1 cellular context compared by ENCODE assay signal in genomic region chr2:201275991-201276390, GRCh38.
TF ChIP-seq lines count a peak whose summit lies in the region.

No MANE protein-coding gene starts in this region.

TF ChIP-seq in H1, 55 proteins besides CTCF, POLR2A, EP300 and RAD21:
- TF ChIP-seq BRCA1 (IDR thresholded peaks at IDR 0.05; ENCODE audit: low read depth, low read length): no peak
- TF ChIP-seq HDAC6 (IDR thresholded peaks at IDR 0.05; ENCODE audit: low read depth, low read length): no peak
- TF ChIP-seq KDM1A (IDR thresholded peaks at IDR 0.05; ENCODE audit: borderline replicate concordance, low read length): no peak
- no peak for TF ChIP-seq SRF (IDR thresholded peaks at IDR 0.05; ENCODE audit: low read depth, low read length)
- no peak for TF ChIP-seq JUND (IDR thresholded peaks at IDR 0.05; ENCODE audit: low read length)
- no peak for TF ChIP-seq ASH2L (IDR thresholded peaks at IDR 0.05; ENCODE audit: low read length)
- no peak for TF ChIP-seq KDM4A (IDR thresholded peaks at IDR 0.05; ENCODE audit: low read depth, low read length, severe bottlenecking)
- no peak for TF ChIP-seq EGR1 (IDR thresholded peaks at IDR 0.05; ENCODE audit: borderline replicate concordance, low read depth, low read length)
- TF ChIP-seq RFX5 (IDR thresholded peaks at IDR 0.05; ENCODE audit: borderline replicate concordance, low read depth, low read length): no peak
- TF ChIP-seq SUZ12 (IDR thresholded peaks at IDR 0.05; ENCODE audit: low read length): no peak
- no peak for TF ChIP-seq SP4 (IDR thresholded peaks at IDR 0.05; ENCODE audit: low read length)
- TF ChIP-seq, protein P1, sequence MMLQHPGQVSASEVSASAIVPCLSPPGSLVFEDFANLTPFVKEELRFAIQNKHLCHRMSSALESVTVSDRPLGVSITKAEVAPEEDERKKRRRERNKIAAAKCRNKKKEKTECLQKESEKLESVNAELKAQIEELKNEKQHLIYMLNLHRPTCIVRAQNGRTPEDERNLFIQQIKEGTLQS (IDR thresholded peaks at IDR 0.05; ENCODE audit: insufficient read depth, low read depth, low read length): no peak
- no peak for TF ChIP-seq SIRT6 (IDR thresholded peaks at IDR 0.05; ENCODE audit: low read length)
- no peak for TF ChIP-seq BCL11A (IDR thresholded peaks at IDR 0.05; ENCODE audit: low read depth in 2 of 2, low read length in 2 of 2)
- TF ChIP-seq, protein P2, sequence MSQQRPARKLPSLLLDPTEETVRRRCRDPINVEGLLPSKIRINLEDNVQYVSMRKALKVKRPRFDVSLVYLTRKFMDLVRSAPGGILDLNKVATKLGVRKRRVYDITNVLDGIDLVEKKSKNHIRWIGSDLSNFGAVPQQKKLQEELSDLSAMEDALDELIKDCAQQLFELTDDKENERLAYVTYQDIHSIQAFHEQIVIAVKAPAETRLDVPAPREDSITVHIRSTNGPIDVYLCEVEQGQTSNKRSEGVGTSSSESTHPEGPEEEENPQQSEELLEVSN (IDR thresholded peaks at IDR 0.05): no peak
- TF ChIP-seq CHD1 (IDR thresholded peaks at IDR 0.05; ENCODE audit: low read depth, low read length): no peak
- no peak for TF ChIP-seq ZNF274 (IDR thresholded peaks at IDR 0.05; ENCODE audit: borderline replicate concordance, extremely low read depth, low read length)
- TF ChIP-seq POU5F1 (IDR thresholded peaks at IDR 0.05; ENCODE audit: low read depth, low read length): no peak
